24 cellular contexts compared by ENCODE assay signal in the genomic region with DNA sequence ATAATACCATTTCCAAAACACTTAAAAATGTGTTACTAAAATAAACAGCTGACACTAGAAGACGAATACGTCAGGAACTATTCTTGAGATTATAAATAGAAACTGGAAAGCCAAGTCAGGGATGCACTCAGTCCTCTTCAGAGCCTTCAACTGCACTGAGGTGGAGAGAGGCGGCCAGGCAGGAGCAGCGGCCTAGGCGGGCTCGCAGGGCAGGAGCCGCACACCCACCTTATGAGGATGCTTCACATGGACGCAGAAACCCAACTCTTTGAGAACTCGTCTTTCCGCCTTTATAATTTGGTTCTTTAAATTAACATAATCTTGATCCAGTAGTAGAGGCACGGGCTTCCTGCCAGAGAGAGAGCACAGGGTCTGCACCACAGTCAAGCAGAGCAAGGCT. TPM values are rescaled to one million over a fixed set of nuclear protein-coding genes. Genes with fewer than 3 reads are reported as not detected.
A peak's percentile ranks its signal among the peaks of the same experiment; 100 is the strongest.
DNase-seq lines count a peak whose midpoint lies in the region; ATAC-seq, FAIRE-seq and TF ChIP-seq lines count a peak whose summit lies in the region.
"Had no signal": no experiment of that assay in that cellular context is flagged by ENCODE, and none has a peak within 500 bp of the region (broad histone marks: within the 10 kb centered on the region; RNA-seq: fewer than 3 reads in every experiment).

No MANE protein-coding gene starts in this region.

- peaks cover 67% of the 10 kb centered on the region for H4K20me1 ChIP-seq in astrocyte (ENCODE audit: insufficient read depth, low read length)

- H3K4me1 ChIP-seq in cardiac muscle cell (ENCODE audit: low read depth): peaks cover 7% of the 10 kb centered on the region
- peaks cover 10 to 70% (median 46%) of the 10 kb centered on the region in 9 donors for H3K4me1 ChIP-seq in heart right ventricle
- H3K4me1 ChIP-seq in Panc1 (ENCODE audit: control insufficient read depth, insufficient read depth, low read length): peaks cover 10% of the 10 kb centered on the region
- peaks cover 17% of the 10 kb centered on the region for H3K4me1 ChIP-seq in astrocyte (ENCODE audit: insufficient read depth, low read length)
- H3K4me1 ChIP-seq in psoas muscle: peaks cover 40% of the 10 kb centered on the region

- peak overlapping the region; percentile 30 for H3K4me3 Mint-ChIP-seq in astrocyte (ENCODE audit: unreplicated experiment)
- H3K4me3 Mint-ChIP-seq: activated B cell treated with CpG ODN at 0.5 μM for 24 hours, CD14-positive monocyte had no signal

- H3K4me1 Mint-ChIP-seq in astrocyte (ENCODE audit: low read depth, unreplicated experiment): peaks cover 14% of the 10 kb centered on the region

- no peak for TF ChIP-seq CTCF in cardiac muscle cell (IDR thresholded peaks at IDR 0.05; ENCODE audit: low read depth, low read length)
- TF ChIP-seq CTCF in heart right ventricle (IDR thresholded peaks at IDR 0.05): no peak
- TF ChIP-seq CTCF in Panc1 (IDR thresholded peaks at IDR 0.05): no peak
- TF ChIP-seq CTCF in astrocyte (IDR thresholded peaks at IDR 0.05; ENCODE audit: insufficient read depth, low read depth, low read length): no peak
- TF ChIP-seq CTCF in psoas muscle (IDR thresholded peaks at IDR 0.05): no peak

- CTCF ChIA-PET in Panc1 (lab: Charles Lee): no interaction called here

- H3K9me3 Mint-ChIP-seq in astrocyte (ENCODE audit: unreplicated experiment): no peaks in the 10 kb centered on the region
- H3K9me3 Mint-ChIP-seq: activated B cell treated with CpG ODN at 0.5 μM for 24 hours had no signal

- H3K9ac ChIP-seq in astrocyte (ENCODE audit: low read length): no peak overlapping the region
- H3K9ac ChIP-seq: GM23248 had no signal

- POLR2A ChIA-PET in Panc1 (lab: Charles Lee): no interaction called here

- H3K36me3 Mint-ChIP-seq in astrocyte (ENCODE audit: low read depth, unreplicated experiment): peaks cover 20% of the 10 kb centered on the region

- intact Hi-C loops in heart right ventricle (cut with DNase I): loop anchor here in 1 of 10 donors (5.0 kb wide), 1 partner anchor 47 kb away; no protein-coding TSS in a partner anchor
- intact Hi-C loops in Panc1 (cut with micrococcal nuclease; ENCODE audit: unreplicated experiment): no loop called here
- intact Hi-C loops in psoas muscle (cut with DNase I): no loop called here

- WGBS in heart right ventricle, 2 donors: 74% methylated on average over 11 of the region's 11 CpGs
- 69 to 79% (median 70%) methylated on average over 11 of the region's 11 CpGs for WGBS in psoas muscle, 3 donors

- H3K36me3 ChIP-seq in cardiac muscle cell (peaks cover 60% of the 10 kb centered on the region), heart right ventricle (peaks cover 6 to 81% (median 64%) of the 10 kb centered on the region in 9 donors), Panc1 (ENCODE audit: control insufficient read depth, insufficient read depth, low read length) (peaks cover 30% of the 10 kb centered on the region), astrocyte (ENCODE audit: insufficient read depth, low read length) (peaks cover 55% of the 10 kb centered on the region), psoas muscle (ENCODE audit: insufficient read depth in 1 of 2, low read depth in 1 of 2) (peaks cover 3 to 78% of the 10 kb centered on the region in 2 donors)

- H2AFZ ChIP-seq in astrocyte (ENCODE audit: low read depth, low read length): no peak overlapping the region
- H2AFZ ChIP-seq: GM23248 had no signal

- peaks cover 90% of the 10 kb centered on the region for H3K79me2 ChIP-seq in astrocyte (ENCODE audit: insufficient read depth, low read length)

- H3K9me3 ChIP-seq in cardiac muscle cell (ENCODE audit: low read depth): no peaks in the 10 kb centered on the region
- H3K9me3 ChIP-seq in heart right ventricle: no peaks in the 10 kb centered on the region
- H3K9me3 ChIP-seq in Panc1 (ENCODE audit: control insufficient read depth, insufficient read depth, low read depth, low read length): no peaks in the 10 kb centered on the region
- H3K9me3 ChIP-seq in astrocyte (ENCODE audit: insufficient read depth, low read depth, low read length): no peaks in the 10 kb centered on the region
- no peaks in the 10 kb centered on the region for H3K9me3 ChIP-seq in psoas muscle
- H3K9me3 ChIP-seq: adrenal gland, esophagus squamous epithelium, MG63, transverse colon had no signal

- H3K27me3 ChIP-seq in cardiac muscle cell (no peaks in the 10 kb centered on the region), heart right ventricle (no peaks in the 10 kb centered on the region), Panc1 (ENCODE audit: control insufficient read depth, insufficient read depth, low read length) (no peaks in the 10 kb centered on the region), astrocyte (ENCODE audit: insufficient read depth, low read length) (no peaks in the 10 kb centered on the region), psoas muscle (ENCODE audit: insufficient read depth in 3 of 3, low read length in 2 of 3) (no peaks in the 10 kb centered on the region)
- H3K27me3 ChIP-seq: adrenal gland, esophagus squamous epithelium, MG63, transverse colon had no signal

- H3K4me3 ChIP-seq in cardiac muscle cell (no peak overlapping the region), heart right ventricle (no peak overlapping the region), Panc1 (ENCODE audit: low read depth in 2 of 2, low read length in 2 of 2) (no peak overlapping the region), astrocyte (ENCODE audit: insufficient read depth, low read depth, low read length) (no peak overlapping the region), psoas muscle (no peak overlapping the region)
- H3K4me3 ChIP-seq: adrenal gland, esophagus squamous epithelium, GM23248, K562, MG63, transverse colon had no signal

- no peak overlapping the region for H3K4me2 ChIP-seq in astrocyte (ENCODE audit: low read length)

- no peak for DNase-seq in cardiac muscle cell (ENCODE audit: low read depth in 1 of 2, low spot score in 1 of 2)
- no peak for DNase-seq in heart right ventricle
- no peak for DNase-seq in Panc1 (ENCODE audit: low read depth, low spot score)
- no peak for DNase-seq in astrocyte (ENCODE audit: low read depth)
- peak in 1 of 2 donors; percentile 53 for DNase-seq in psoas muscle
- DNase-seq in C1 segment of cervical spinal cord (lab: John Stamatoyannopoulos, UW): no peak
- DNase-seq in DMS153 (lab: John Stamatoyannopoulos, UW): no peak
- DNase-seq: activated B cell treated with CpG ODN at 0.5 μM for 24 hours; activated CD4-positive, alpha-beta T cell treated with anti-CD3 and anti-CD28 coated beads, Interleukin-2, amount 50 U/mL, for 4 hours; adrenal gland; cortex of kidney; esophagus squamous epithelium; GM23248; MG63; midbrain; NCI-H1417; OCI-M1; stimulated activated CD8-positive, alpha-beta memory T cell treated with anti-CD3 and anti-CD28 coated beads, Interleukin-4, amount 100 ng/mL, for 48 hours; transverse colon had no signal

- FAIRE-seq in astrocyte (lab: Jason Lieb, UNC): no peak
- FAIRE-seq: bronchial epithelial cell, frontal cortex, K562 had no signal

- ATAC-seq in heart right ventricle (no peak), Panc1 (no peak), psoas muscle (peak in 1 of 4 donors; percentile 21), GM18861 (IDR thresholded peaks at IDR 0.05; ENCODE audit: unreplicated experiment) (no peak)
- ATAC-seq: K562 had no signal

- in situ Hi-C loops in Panc1 (cut with HindIII; ENCODE audit: low pct_unique_long_range_greater_than_20kb, low sequenced_read_pairs): no loop called here

- H3K27me3 Mint-ChIP-seq in astrocyte (ENCODE audit: low read depth, unreplicated experiment): no peaks in the 10 kb centered on the region
- H3K27me3 Mint-ChIP-seq: activated B cell treated with CpG ODN at 0.5 μM for 24 hours had no signal

- peak overlapping the region; percentile 75 for H3K27ac Mint-ChIP-seq in astrocyte (ENCODE audit: unreplicated experiment)
- H3K27ac Mint-ChIP-seq: activated B cell treated with CpG ODN at 0.5 μM for 24 hours had no signal

- TSS peak; percentile 23 for BruUV-seq in Panc1 (replicated peaks; lab: Mats Ljungman, UMichigan)

- peak overlapping the region; percentile 28 for H3K27ac ChIP-seq in cardiac muscle cell
- H3K27ac ChIP-seq in heart right ventricle: peak overlapping the region in 4 of 10 donors; percentile 57 to 71 (median 60)
- H3K27ac ChIP-seq in Panc1 (ENCODE audit: low read length): no peak overlapping the region
- H3K27ac ChIP-seq in astrocyte (ENCODE audit: low read depth, low read length): no peak overlapping the region
- H3K27ac ChIP-seq in psoas muscle: peak overlapping the region; percentile 68
- H3K27ac ChIP-seq: adrenal gland, esophagus squamous epithelium, GM23248, transverse colon had no signal

RNA-seq across cellular contexts. Expression of a gene that starts 4.0 kb away (rescaled TPM):
- 183 and 230 TPM in 2 replicates for total RNA-seq in cardiac muscle cell
- 283 and 301 TPM in 2 replicates for polyA plus RNA-seq in cardiac muscle cell
- 10 to 100 TPM; 38.5 to 77.5 (median 47.7) TPM for total RNA-seq in heart right ventricle
- 100 to 1,000 TPM in 1 of 2 donors, 10 to 100 TPM in 1; 57.3 to 243 TPM for polyA plus RNA-seq in heart right ventricle
- 297 TPM for total RNA-seq in Panc1 (2021; ENCODE audit: unreplicated experiment)
- polyA plus RNA-seq in Panc1 (2012; ENCODE audit: insufficient read length): 235 TPM
- 194 and 197 TPM in 2 replicates for total RNA-seq in astrocyte
- 10 to 100 TPM; 40.2 to 71.8 (median 46.1) TPM for total RNA-seq in psoas muscle
- polyA plus RNA-seq in psoas muscle: 10 to 100 TPM; 50.1 to 59.3 (median 54.7) TPM

RNA-seq across cellular contexts. Expression of a gene that starts 11.9 kb away (rescaled TPM):
- total RNA-seq in cardiac muscle cell (97.6 and 168 TPM in 2 replicates), heart right ventricle (100 to 1,000 TPM; 116 to 162 (median 132) TPM), Panc1 (2021; ENCODE audit: unreplicated experiment) (196 TPM), astrocyte (87.3 and 88.5 TPM in 2 replicates), psoas muscle (100 to 1,000 TPM; 114 to 159 (median 143) TPM)
- polyA plus RNA-seq in cardiac muscle cell (204 and 255 TPM in 2 replicates), heart right ventricle (100 to 1,000 TPM; 124 to 224 TPM), psoas muscle (100 to 1,000 TPM; 211 to 308 (median 255) TPM)
- 252 TPM for polyA plus RNA-seq in Panc1 (2012; ENCODE audit: insufficient read length)

RNA-seq across cellular contexts. Expression of a gene that starts 20.2 kb away (rescaled TPM):
- total RNA-seq in cardiac muscle cell (235 and 301 TPM in 2 replicates), heart right ventricle (100 to 1,000 TPM; 176 to 251 (median 193) TPM), Panc1 (2021; ENCODE audit: unreplicated experiment) (335 TPM), astrocyte (135 and 139 TPM in 2 replicates), psoas muscle (100 to 1,000 TPM; 180 to 194 (median 183) TPM)
- polyA plus RNA-seq in cardiac muscle cell (252 and 305 TPM in 2 replicates), heart right ventricle (100 to 1,000 TPM; 376 to 528 TPM), psoas muscle (100 to 1,000 TPM; 306 to 534 (median 341) TPM)
- 354 TPM for polyA plus RNA-seq in Panc1 (2012; ENCODE audit: insufficient read length)

RNA-seq across cellular contexts. Expression of a gene that starts 25.9 kb away (rescaled TPM):
- total RNA-seq in cardiac muscle cell: 0.49 and 0.60 TPM in 2 replicates
- polyA plus RNA-seq in cardiac muscle cell: 0.32 and 2.0 TPM in 2 replicates
- 1 to 10 TPM in 7 of 10 donors, under 1 TPM in 3; 0.37 to 2.5 (median 1.8) TPM for total RNA-seq in heart right ventricle
- 1 to 10 TPM; 1.2 to 3.1 TPM for polyA plus RNA-seq in heart right ventricle
- total RNA-seq in Panc1 (2021; ENCODE audit: unreplicated experiment): 1.9 TPM
- 3.7 TPM for polyA plus RNA-seq in Panc1 (2012; ENCODE audit: insufficient read length)
- total RNA-seq in astrocyte: 0.64 TPM in 1 of 2 replicates, not detected in the other
- total RNA-seq in psoas muscle: 1 to 10 TPM in 3 of 4 donors, under 1 TPM in 1; 0.77 to 5.4 (median 3.0) TPM
- 1 to 10 TPM; 1.1 to 2.9 (median 1.6) TPM for polyA plus RNA-seq in psoas muscle
- total RNA-seq: K562 had no signal
- polyA plus RNA-seq: CD14-positive monocyte, K562 had no signal

RNA-seq across cellular contexts. Expression of a gene that starts 36.8 kb away (rescaled TPM):
- total RNA-seq in cardiac muscle cell (50.4 and 90.1 TPM in 2 replicates), heart right ventricle (10 to 100 TPM in 9 of 10 donors, 1 to 10 TPM in 1; 7.2 to 23.3 (median 14.6) TPM), Panc1 (2021; ENCODE audit: unreplicated experiment) (96.0 TPM), astrocyte (112 and 139 TPM in 2 replicates), psoas muscle (10 to 100 TPM in 3 of 4 donors, 1 to 10 TPM in 1; 7.2 to 24.3 (median 13.5) TPM)
- polyA plus RNA-seq in cardiac muscle cell (42.2 and 58.8 TPM in 2 replicates), heart right ventricle (10 to 100 TPM; 28.7 to 35.6 TPM), psoas muscle (10 to 100 TPM in 2 of 3 donors, 1 to 10 TPM in 1; 9.8 to 16.9 (median 10.1) TPM)
- 202 TPM for polyA plus RNA-seq in Panc1 (2012; ENCODE audit: insufficient read length)
- polyA plus RNA-seq: CD14-positive monocyte had no signal

Comparison
In these comparisons a context has a peak if more than half of its experiments do, and no peak if none do; other contexts are left out.
1. H3K27ac ChIP-seq: peak in cardiac muscle cell (single experiment) and psoas muscle (single experiment); none in Panc1 (single experiment) and astrocyte (single experiment).